1 cellular context compared by ENCODE assay signal in the genomic region with DNA sequence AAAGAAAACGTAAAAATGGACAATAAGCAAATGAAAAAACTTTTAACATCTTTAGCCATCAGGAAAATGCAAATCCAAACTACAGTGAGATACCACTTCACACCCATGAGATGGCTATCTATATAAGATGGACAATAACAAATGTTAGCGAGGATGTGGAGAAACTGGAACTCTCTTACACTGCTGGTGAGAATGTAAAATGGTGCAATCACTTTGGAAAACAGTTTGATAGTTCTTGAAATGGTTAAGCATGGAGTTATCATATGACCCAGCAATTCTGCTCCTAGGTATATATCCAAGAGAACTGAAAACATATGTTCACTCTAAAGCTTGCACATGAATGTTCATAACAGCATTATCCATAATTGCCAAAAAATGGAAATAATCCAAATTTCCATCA.
TF ChIP-seq lines count a peak whose summit lies in the region.

No MANE protein-coding gene starts in this region.

TF ChIP-seq in K562, 482 proteins besides CTCF, POLR2A, EP300 and RAD21 (continued from another document and continues in another):
- TF ChIP-seq, protein P1, sequence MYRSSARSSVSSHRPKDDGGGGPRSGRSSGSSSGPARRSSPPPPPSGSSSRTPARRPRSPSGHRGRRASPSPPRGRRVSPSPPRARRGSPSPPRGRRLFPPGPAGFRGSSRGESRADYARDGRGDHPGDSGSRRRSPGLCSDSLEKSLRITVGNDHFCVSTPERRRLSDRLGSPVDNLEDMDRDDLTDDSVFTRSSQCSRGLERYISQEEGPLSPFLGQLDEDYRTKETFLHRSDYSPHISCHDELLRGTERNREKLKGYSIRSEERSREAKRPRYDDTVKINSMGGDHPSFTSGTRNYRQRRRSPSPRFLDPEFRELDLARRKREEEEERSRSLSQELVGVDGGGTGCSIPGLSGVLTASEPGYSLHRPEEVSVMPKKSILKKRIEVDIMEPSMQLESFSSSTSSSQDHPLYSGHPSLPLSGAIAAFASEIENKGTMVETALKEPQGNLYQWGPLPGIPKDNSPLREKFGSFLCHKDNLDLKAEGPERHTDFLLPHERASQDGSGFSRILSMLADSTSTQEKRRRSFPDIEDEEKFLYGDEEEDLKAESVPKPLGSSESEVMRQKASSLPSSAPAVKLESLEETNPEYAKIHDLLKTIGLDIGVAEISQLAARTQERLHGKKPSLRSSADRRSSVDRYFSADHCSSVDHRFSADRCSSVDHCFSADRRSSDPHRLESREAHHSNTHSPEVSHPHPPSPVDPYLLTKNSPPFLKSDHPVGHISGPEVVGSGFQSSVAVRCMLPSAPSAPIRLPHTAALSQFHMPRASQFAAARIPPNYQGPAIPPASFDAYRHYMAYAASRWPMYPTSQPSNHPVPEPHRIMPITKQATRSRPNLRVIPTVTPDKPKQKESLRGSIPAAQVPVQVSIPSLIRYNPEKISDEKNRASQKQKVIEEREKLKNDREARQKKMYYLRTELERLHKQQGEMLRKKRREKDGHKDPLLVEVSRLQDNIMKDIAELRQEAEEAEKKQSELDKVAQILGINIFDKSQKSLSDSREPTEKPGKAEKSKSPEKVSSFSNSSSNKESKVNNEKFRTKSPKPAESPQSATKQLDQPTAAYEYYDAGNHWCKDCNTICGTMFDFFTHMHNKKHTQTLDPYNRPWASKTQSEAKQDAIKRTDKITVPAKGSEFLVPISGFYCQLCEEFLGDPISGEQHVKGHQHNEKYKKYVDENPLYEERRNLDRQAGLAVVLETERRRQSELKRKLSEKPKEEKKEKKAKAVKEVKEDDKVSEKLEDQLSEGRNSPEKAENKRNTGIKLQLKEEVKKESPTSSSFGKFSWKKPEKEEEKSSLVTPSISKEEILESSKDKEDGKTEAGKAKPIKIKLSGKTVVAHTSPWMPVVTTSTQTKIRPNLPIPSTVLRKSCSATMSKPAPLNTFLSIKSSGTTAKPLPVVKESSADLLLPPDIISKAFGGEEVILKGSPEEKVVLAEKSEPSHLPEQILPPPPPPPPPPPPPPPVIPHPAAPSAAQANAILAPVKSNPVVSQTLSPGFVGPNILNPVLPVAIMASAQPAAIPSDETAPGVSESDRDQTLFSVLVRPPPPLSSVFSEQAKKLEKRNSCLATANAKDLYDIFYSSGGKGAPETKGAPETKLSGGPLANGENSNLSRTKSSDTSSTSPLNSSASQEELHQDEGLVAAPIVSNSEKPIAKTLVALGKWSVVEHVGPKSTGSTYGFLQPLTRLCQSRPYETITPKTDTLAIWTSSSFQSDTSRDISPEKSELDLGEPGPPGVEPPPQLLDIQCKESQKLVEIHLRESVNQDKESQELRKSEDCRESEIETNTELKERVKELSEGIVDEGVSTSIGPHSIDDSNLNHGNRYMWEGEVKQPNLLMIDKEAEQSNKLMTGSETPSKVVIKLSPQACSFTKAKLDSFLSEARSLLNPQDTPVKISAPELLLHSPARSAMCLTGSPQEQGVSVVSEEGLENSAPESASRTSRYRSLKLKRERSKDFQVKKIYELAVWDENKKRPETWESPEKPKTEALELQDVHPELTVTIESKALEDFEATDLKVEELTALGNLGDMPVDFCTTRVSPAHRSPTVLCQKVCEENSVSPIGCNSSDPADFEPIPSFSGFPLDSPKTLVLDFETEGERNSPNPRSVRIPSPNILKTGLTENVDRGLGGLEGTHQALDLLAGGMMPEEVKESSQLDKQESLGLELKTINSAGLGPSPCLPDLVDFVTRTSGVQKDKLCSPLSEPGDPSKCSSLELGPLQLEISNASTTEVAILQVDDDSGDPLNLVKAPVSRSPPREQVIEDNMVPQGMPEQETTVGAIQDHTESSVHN (IDR thresholded peaks at IDR 0.05; ENCODE audit: borderline replicate concordance in 1 of 2, low read depth in 1 of 2): no peak
- no peak for TF ChIP-seq MTA1 (IDR thresholded peaks at IDR 0.05; ENCODE audit: borderline replicate concordance)
- TF ChIP-seq IRF9 (tag; IDR thresholded peaks at IDR 0.05): 0 out of 2 replicates have a peak, but pooled peaks have one; percentile 30
- TF ChIP-seq ZNF551 (CRISPR knock-in tag; IDR thresholded peaks at IDR 0.05): no peak
- TF ChIP-seq, protein P2, sequence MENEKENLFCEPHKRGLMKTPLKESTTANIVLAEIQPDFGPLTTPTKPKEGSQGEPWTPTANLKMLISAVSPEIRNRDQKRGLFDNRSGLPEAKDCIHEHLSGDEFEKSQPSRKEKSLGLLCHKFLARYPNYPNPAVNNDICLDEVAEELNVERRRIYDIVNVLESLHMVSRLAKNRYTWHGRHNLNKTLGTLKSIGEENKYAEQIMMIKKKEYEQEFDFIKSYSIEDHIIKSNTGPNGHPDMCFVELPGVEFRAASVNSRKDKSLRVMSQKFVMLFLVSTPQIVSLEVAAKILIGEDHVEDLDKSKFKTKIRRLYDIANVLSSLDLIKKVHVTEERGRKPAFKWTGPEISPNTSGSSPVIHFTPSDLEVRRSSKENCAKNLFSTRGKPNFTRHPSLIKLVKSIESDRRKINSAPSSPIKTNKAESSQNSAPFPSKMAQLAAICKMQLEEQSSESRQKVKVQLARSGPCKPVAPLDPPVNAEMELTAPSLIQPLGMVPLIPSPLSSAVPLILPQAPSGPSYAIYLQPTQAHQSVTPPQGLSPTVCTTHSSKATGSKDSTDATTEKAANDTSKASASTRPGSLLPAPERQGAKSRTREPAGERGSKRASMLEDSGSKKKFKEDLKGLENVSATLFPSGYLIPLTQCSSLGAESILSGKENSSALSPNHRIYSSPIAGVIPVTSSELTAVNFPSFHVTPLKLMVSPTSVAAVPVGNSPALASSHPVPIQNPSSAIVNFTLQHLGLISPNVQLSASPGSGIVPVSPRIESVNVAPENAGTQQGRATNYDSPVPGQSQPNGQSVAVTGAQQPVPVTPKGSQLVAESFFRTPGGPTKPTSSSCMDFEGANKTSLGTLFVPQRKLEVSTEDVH (IDR thresholded peaks at IDR 0.05; ENCODE audit: low read depth, partially characterized antibody): no peak
- TF ChIP-seq MTA2 (IDR thresholded peaks at IDR 0.05; ENCODE audit: low read depth): no peak
- no peak for TF ChIP-seq KLF1 (tag; IDR thresholded peaks at IDR 0.05)
- no peak for TF ChIP-seq TGIF2 (CRISPR knock-in tag; IDR thresholded peaks at IDR 0.05)
- TF ChIP-seq ATF7 (IDR thresholded peaks at IDR 0.05): 0 out of 2 replicates have a peak, but pooled peaks have one; percentile 19
- TF ChIP-seq HCFC1 (IDR thresholded peaks at IDR 0.05; ENCODE audit: low read depth, low read length): no peak
- no peak for TF ChIP-seq ERF (CRISPR knock-in tag; IDR thresholded peaks at IDR 0.05)
- no peak for TF ChIP-seq KDM2B (CRISPR knock-in tag; IDR thresholded peaks at IDR 0.05)
- TF ChIP-seq DDX20 (tag; IDR thresholded peaks at IDR 0.05; ENCODE audit: low read depth): no peak
- TF ChIP-seq MYBL2 (IDR thresholded peaks at IDR 0.05; ENCODE audit: low read depth): no peak
- no peak for TF ChIP-seq MYBL2 (CRISPR knock-in tag; IDR thresholded peaks at IDR 0.05; ENCODE audit: borderline replicate concordance)
- no peak for TF ChIP-seq ZBTB49 (CRISPR knock-in tag; IDR thresholded peaks at IDR 0.05; ENCODE audit: borderline replicate concordance)
- TF ChIP-seq LCOR (CRISPR knock-in tag; IDR thresholded peaks at IDR 0.05): no peak
- no peak for TF ChIP-seq KLF13 (tag; IDR thresholded peaks at IDR 0.05; ENCODE audit: borderline replicate concordance, low read depth)
- no peak for TF ChIP-seq ZNF143 (CRISPR knock-in tag; IDR thresholded peaks at IDR 0.05)
- TF ChIP-seq NFATC3 (IDR thresholded peaks at IDR 0.05): no peak
- no peak for TF ChIP-seq ZNF507 (tag; conservative IDR thresholded peaks at IDR 0.05)
- TF ChIP-seq SNRNP70 (optimal IDR thresholded peaks at IDR 0.05; ENCODE audit: low read depth, low read length): no peak
- TF ChIP-seq, protein P3, sequence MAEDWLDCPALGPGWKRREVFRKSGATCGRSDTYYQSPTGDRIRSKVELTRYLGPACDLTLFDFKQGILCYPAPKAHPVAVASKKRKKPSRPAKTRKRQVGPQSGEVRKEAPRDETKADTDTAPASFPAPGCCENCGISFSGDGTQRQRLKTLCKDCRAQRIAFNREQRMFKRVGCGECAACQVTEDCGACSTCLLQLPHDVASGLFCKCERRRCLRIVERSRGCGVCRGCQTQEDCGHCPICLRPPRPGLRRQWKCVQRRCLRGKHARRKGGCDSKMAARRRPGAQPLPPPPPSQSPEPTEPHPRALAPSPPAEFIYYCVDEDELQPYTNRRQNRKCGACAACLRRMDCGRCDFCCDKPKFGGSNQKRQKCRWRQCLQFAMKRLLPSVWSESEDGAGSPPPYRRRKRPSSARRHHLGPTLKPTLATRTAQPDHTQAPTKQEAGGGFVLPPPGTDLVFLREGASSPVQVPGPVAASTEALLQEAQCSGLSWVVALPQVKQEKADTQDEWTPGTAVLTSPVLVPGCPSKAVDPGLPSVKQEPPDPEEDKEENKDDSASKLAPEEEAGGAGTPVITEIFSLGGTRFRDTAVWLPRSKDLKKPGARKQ (CRISPR knock-in tag; IDR thresholded peaks at IDR 0.05): no peak
- no peak for TF ChIP-seq ZBTB26 (CRISPR knock-in tag; IDR thresholded peaks at IDR 0.05)
- TF ChIP-seq SPI1 (IDR thresholded peaks at IDR 0.05; ENCODE audit: borderline replicate concordance, low read depth, low read length): no peak
- TF ChIP-seq, protein P4, sequence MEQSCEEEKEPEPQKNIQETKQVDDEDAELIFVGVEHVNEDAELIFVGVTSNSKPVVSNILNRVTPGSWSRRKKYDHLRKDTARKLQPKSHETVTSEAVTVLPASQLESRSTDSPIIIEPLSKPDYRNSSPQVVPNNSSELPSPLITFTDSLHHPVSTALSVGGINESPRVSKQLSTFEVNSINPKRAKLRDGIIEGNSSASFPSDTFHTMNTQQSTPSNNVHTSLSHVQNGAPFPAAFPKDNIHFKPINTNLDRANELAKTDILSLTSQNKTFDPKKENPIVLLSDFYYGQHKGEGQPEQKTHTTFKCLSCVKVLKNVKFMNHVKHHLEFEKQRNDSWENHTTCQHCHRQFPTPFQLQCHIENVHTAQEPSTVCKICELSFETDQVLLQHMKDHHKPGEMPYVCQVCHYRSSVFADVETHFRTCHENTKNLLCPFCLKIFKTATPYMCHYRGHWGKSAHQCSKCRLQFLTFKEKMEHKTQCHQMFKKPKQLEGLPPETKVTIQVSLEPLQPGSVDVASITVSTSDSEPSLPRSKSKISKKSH (CRISPR knock-in tag; IDR thresholded peaks at IDR 0.05): no peak
- no peak for TF ChIP-seq ZC3H11A (IDR thresholded peaks at IDR 0.05; ENCODE audit: low read depth, low read length)
- no peak for TF ChIP-seq NFYB (IDR thresholded peaks at IDR 0.05; ENCODE audit: extremely low read depth, insufficient read length)
- TF ChIP-seq POLR3A (IDR thresholded peaks at IDR 0.05; ENCODE audit: borderline replicate concordance, extremely low read depth, insufficient read depth, insufficient read length): no peak
- TF ChIP-seq TAF7 (tag; IDR thresholded peaks at IDR 0.05): no peak
- TF ChIP-seq, protein P5, sequence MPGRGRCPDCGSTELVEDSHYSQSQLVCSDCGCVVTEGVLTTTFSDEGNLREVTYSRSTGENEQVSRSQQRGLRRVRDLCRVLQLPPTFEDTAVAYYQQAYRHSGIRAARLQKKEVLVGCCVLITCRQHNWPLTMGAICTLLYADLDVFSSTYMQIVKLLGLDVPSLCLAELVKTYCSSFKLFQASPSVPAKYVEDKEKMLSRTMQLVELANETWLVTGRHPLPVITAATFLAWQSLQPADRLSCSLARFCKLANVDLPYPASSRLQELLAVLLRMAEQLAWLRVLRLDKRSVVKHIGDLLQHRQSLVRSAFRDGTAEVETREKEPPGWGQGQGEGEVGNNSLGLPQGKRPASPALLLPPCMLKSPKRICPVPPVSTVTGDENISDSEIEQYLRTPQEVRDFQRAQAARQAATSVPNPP (IDR thresholded peaks at IDR 0.05; ENCODE audit: borderline replicate concordance, insufficient read depth, insufficient read length): no peak
- no peak for TF ChIP-seq E2F4 (CRISPR knock-in tag; IDR thresholded peaks at IDR 0.05; ENCODE audit: low read depth)
- no peak for TF ChIP-seq RBM22 (IDR thresholded peaks at IDR 0.05; ENCODE audit: low read depth, low read length, poor library complexity, severe bottlenecking)
- TF ChIP-seq ZNF707 (CRISPR knock-in tag; conservative IDR thresholded peaks at IDR 0.05): no peak
- TF ChIP-seq TBP (optimal IDR thresholded peaks at IDR 0.05; ENCODE audit: low read depth, low read length): no peak
- TF ChIP-seq EHMT2 (IDR thresholded peaks at IDR 0.05): no peak
- TF ChIP-seq CREM (IDR thresholded peaks at IDR 0.05; ENCODE audit: low read depth): no peak
- no peak for TF ChIP-seq ASH1L (IDR thresholded peaks at IDR 0.05; ENCODE audit: borderline replicate concordance, low read depth, partially characterized antibody)
- TF ChIP-seq ZNF644 (tag; IDR thresholded peaks at IDR 0.05; ENCODE audit: low read depth): no peak
